ENCODE assay signal across 9 cellular contexts in the genomic region with DNA sequence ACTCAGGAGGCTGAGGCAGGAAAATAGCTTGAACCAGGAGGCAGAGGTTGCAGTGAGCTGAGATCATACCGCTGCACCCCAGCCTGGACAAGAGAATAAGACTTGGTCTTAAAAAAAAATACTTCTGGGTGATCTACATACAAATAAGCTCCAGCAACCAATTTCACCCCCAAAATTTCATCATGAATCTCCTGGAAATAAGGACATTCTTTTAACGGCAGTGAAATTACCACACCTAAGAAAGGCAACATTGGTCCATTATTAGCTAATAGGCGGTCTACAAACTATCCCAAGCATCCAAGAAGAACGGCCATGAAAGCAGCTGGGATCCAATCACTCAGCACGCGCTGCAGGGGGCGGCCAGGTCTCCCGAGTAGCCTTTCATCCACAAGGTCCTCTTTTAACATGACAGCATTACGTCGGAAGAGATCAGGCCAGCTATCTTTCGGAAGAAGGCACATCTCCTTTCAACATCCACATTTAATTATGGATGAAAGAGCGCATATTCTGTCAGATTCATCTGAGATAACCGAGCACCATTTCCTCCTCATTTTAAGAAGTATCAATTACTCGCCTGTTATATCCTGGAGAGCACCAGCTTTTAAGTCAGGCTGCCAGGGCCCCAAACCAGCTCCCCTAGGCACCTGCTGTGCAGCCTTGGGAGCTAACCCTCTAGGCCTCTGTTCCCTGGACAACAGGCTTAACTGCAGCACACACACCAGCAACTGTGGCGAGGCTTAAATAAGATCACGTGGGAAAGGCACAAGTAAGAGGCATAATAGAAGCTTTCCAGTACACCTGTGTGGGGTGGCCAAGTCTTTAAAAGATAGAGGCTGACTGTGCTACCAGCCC. TPM values are rescaled to one million over a fixed set of nuclear protein-coding genes. Genes with fewer than 3 reads are reported as not detected.
DNase-seq lines count a peak whose midpoint lies in the region; ATAC-seq and TF ChIP-seq lines count a peak whose summit lies in the region.
"Had no signal": no experiment of that assay in that cellular context is flagged by ENCODE, and none has a peak within 500 bp of the region (broad histone marks: within the 10 kb centered on the region; RNA-seq: fewer than 3 reads in every experiment).

No MANE protein-coding gene starts in this region.

- ATAC-seq in gastroesophageal sphincter (no peak), HG03135 (IDR thresholded peaks at IDR 0.05; ENCODE audit: unreplicated experiment) (no peak), GM21619 (IDR thresholded peaks at IDR 0.05; ENCODE audit: unreplicated experiment) (no peak)

- no peaks in the 10 kb centered on the region for H3F3A ChIP-seq in smooth muscle cell (ENCODE audit: low read depth)

- no peaks in the 10 kb centered on the region for H3K9me3 ChIP-seq in gastroesophageal sphincter
- no peaks in the 10 kb centered on the region for H3K9me3 ChIP-seq in smooth muscle cell (replicated peaks; ENCODE audit: low read depth)

- peak overlapping the region in 3 of 4 donors; percentile 78 to 82 (median 80) for H3K27ac ChIP-seq in gastroesophageal sphincter
- H3K27ac ChIP-seq in smooth muscle cell (ENCODE audit: low read depth) = peak overlapping the region; percentile 80

- no peak for TF ChIP-seq POLR2A in gastroesophageal sphincter (IDR thresholded peaks at IDR 0.05)

- H3K4me3 ChIP-seq in GM12864 (ENCODE audit: low read depth, low read length) = peak overlapping the region; percentile 94; the same call in 1 of the 2 replicates
- H3K4me3 ChIP-seq in gastroesophageal sphincter = no peak overlapping the region
- no peak overlapping the region for H3K4me3 ChIP-seq in smooth muscle cell

- 80 to 90% methylated on average over 14 of the region's 16 CpGs for WGBS in gastroesophageal sphincter (ENCODE audit: low coverage in 1 of 2), 2 donors
- WGBS in smooth muscle cell (ENCODE audit: low lambda C conversion rate) = 80% methylated on average over 16 of the region's 16 CpGs

- H3K27me3 ChIP-seq in gastroesophageal sphincter (no peaks in the 10 kb centered on the region), smooth muscle cell (ENCODE audit: low read depth) (no peaks in the 10 kb centered on the region)

- no peak for TF ChIP-seq EP300 in gastroesophageal sphincter (IDR thresholded peaks at IDR 0.05)

- no peak overlapping the region for H3K9ac ChIP-seq in smooth muscle cell (ENCODE audit: low read depth)

- TF ChIP-seq CTCF in GM12864 (IDR thresholded peaks at IDR 0.05; ENCODE audit: low read depth, low read length, missing control alignments) (no peak), gastroesophageal sphincter (IDR thresholded peaks at IDR 0.05) (no peak), smooth muscle cell (IDR thresholded peaks at IDR 0.05; ENCODE audit: borderline replicate concordance, insufficient read depth, poor library complexity, severe bottlenecking) (no peak)

- peaks cover 0 to 16% of the 10 kb centered on the region in 2 donors for H3K36me3 ChIP-seq in gastroesophageal sphincter
- H3K36me3 ChIP-seq in smooth muscle cell (ENCODE audit: low read depth) = no peaks in the 10 kb centered on the region

- H3K79me2 ChIP-seq in smooth muscle cell (ENCODE audit: low read depth) = peaks cover 88% of the 10 kb centered on the region

- peaks cover 69% of the 10 kb centered on the region for H4K20me1 ChIP-seq in smooth muscle cell (ENCODE audit: low read depth)

- no peak overlapping the region for H3K4me2 ChIP-seq in smooth muscle cell

- no peak for DNase-seq in GM12864 (ENCODE audit: low read depth)
- DNase-seq in NCI-H2107 (lab: John Stamatoyannopoulos, UW) = peak; percentile 62
- DNase-seq in smooth muscle cell (lab: John Stamatoyannopoulos, UW; ENCODE audit: unreplicated experiment) = no peak
- no peak for DNase-seq in NCI-H446 (lab: John Stamatoyannopoulos, UW)
- DNase-seq: effector CD4-positive, alpha-beta T cell; midbrain had no signal

- no peak overlapping the region for H2AFZ ChIP-seq in smooth muscle cell (ENCODE audit: low read depth)

- H3K4me1 ChIP-seq in gastroesophageal sphincter (peaks cover 3 to 92% (median 45%) of the 10 kb centered on the region in 3 donors), smooth muscle cell (ENCODE audit: low read depth) (peaks cover 21% of the 10 kb centered on the region)

RNA-seq across cellular contexts. Expression of a gene that starts 4.2 kb away (rescaled TPM):
- total RNA-seq in gastroesophageal sphincter (10 to 100 TPM; 28.1 to 49.9 (median 45.8) TPM), smooth muscle cell (36.3 and 37.3 TPM in 2 replicates)
- polyA plus RNA-seq in smooth muscle cell = 35.0 and 38.2 TPM in 2 replicates

RNA-seq across cellular contexts. Expression of a gene that starts 33.8 kb away (rescaled TPM):
- 1 to 10 TPM in 1 of 4 donors, under 1 TPM in 2, not detected in 1; 0.27 to 1.8 (median 0.47) TPM for total RNA-seq in gastroesophageal sphincter
- 0.18 and 0.36 TPM in 2 replicates for total RNA-seq in smooth muscle cell
- 0.07 TPM in 1 of 2 replicates, not detected in the other for polyA plus RNA-seq in smooth muscle cell
